Comparison of ENCODE assay signal across 9 cellular contexts in genomic region chr13:98672947-98673545, GRCh38.
DNase-seq lines count a peak whose midpoint lies in the region; ATAC-seq and TF ChIP-seq lines count a peak whose summit lies in the region.
"Had no signal": no experiment of that assay in that cellular context is flagged by ENCODE, and none has a peak within 500 bp of the region (broad histone marks: within the 10 kb centered on the region; RNA-seq: fewer than 3 reads in every experiment).

No MANE protein-coding gene starts in this region.

- TF ChIP-seq CTCF in osteoblast (IDR thresholded peaks at IDR 0.05; ENCODE audit: extremely low read depth, low read depth, low read length): peak; percentile 93

- H3K27me3 ChIP-seq in osteoblast (ENCODE audit: insufficient read depth, low read length): peaks cover 15% of the 10 kb centered on the region

- no peaks in the 10 kb centered on the region for H4K20me1 ChIP-seq in osteoblast (ENCODE audit: insufficient read depth, low read length)

- peak; percentile 72 for ATAC-seq in GM21717 (IDR thresholded peaks at IDR 0.05; ENCODE audit: unreplicated experiment)
- ATAC-seq in HG03025 (IDR thresholded peaks at IDR 0.05; ENCODE audit: low FRiP score, unreplicated experiment): no peak

- peaks cover 18% of the 10 kb centered on the region for H3K4me1 ChIP-seq in osteoblast (ENCODE audit: insufficient read depth, low read length)

- peak overlapping the region; percentile 78 for H3K4me2 ChIP-seq in osteoblast (ENCODE audit: insufficient read depth, low read length)

- no peaks in the 10 kb centered on the region for H3K9me3 ChIP-seq in osteoblast (ENCODE audit: low read depth, low read length)

- DNase-seq in DMS79 (lab: John Stamatoyannopoulos, UW) (peak; percentile 59), LHCN-M2 (ENCODE audit: low read depth) (peak; percentile 58), SIG-M5 treated with dmso at 0.1 percent for 504 hours (lab: John Stamatoyannopoulos, UW; ENCODE audit: unreplicated experiment) (peak; percentile 69), glomerular visceral epithelial cell (ENCODE audit: extremely low spot score) (peak; percentile 70), osteoblast (ENCODE audit: insufficient read length, low spot score, missing footprints) (peak; percentile 89)
- DNase-seq in activated naive CD4-positive, alpha-beta T cell treated with anti-CD3 and anti-CD28 coated beads, Interleukin-2, amount 50 U/mL, for 16 hours: peak; percentile 53

- H3K27ac ChIP-seq in osteoblast (ENCODE audit: low read depth, low read length): peak overlapping the region; percentile 24
- H3K27ac ChIP-seq: epithelial cell of prostate had no signal

- H3K36me3 ChIP-seq in osteoblast (ENCODE audit: insufficient read depth, low read length): no peaks in the 10 kb centered on the region

- H3K79me2 ChIP-seq in osteoblast (ENCODE audit: insufficient read depth, low read length): no peaks in the 10 kb centered on the region

- H3K4me3 ChIP-seq in osteoblast (ENCODE audit: insufficient read depth, low read length): peak overlapping the region; percentile 41

- H2AFZ ChIP-seq in osteoblast (ENCODE audit: low read length): peak overlapping the region; percentile 88
